ENCODE assay signal across 13 cellular contexts in the genomic region with DNA sequence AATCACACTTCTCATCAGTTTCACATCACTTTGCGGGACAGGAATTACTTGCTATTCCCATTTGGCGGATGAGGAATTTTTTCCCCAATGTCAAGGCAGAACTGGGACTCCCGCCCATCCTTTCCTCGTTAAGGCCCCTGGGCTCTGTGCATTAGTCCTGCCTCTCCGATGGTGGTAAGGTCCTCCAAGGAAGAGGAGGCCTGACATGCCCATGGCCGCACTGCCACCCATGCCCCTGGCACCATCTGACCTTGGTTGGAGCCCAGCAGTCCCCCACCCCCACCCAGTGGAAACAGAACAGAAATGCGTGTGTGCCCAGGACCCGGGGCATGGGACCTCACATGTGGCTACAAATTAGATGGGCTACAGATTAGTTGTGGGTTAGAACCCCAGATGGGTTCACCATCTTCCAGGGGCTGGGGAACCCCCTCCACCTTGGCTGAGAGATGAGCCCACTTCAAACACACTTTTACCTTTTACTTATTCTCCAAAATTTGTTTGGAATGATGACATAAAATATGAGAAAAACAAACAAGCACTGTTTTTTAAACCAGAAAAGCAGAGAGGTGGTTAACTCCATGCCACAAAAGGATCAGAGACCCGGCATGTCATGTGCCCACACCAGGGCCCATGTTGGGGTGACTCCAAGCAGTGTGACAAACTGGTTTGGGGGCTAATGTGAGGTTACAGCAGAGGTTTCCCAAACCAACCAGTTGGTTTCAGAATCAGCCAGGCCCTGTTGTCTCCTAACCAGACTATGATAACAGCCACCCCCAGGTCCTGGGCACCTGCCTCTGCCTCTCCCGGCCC. TPM values are rescaled to one million over a fixed set of nuclear protein-coding genes. Genes with fewer than 3 reads are reported as not detected.
DNase-seq lines count a peak whose midpoint lies in the region; ATAC-seq and TF ChIP-seq lines count a peak whose summit lies in the region.
"Had no signal": no experiment of that assay in that cellular context is flagged by ENCODE, and none has a peak within 500 bp of the region (broad histone marks: within the 10 kb centered on the region; RNA-seq: fewer than 3 reads in every experiment).

No MANE protein-coding gene starts in this region.

- H3K4me1 ChIP-seq in left ventricle myocardium inferior, result no peaks in the 10 kb centered on the region
- H3K4me1 ChIP-seq in Peyer's patch, result peaks cover 0 to 28% (median 4%) of the 10 kb centered on the region in 4 donors
- H3K4me1 ChIP-seq: transverse colon had no signal

- H3K4me3 ChIP-seq in left ventricle myocardium inferior (no peak overlapping the region), MG63 (no peak overlapping the region), Peyer's patch (no peak overlapping the region)
- H3K4me3 ChIP-seq: GM23338, transverse colon had no signal

- H3K9me3 ChIP-seq in left ventricle myocardium inferior (replicated peaks) (peaks cover 8% of the 10 kb centered on the region), MG63 (no peaks in the 10 kb centered on the region), Peyer's patch (no peaks in the 10 kb centered on the region)
- H3K9me3 ChIP-seq: transverse colon had no signal

- ATAC-seq in left ventricle myocardium superior (no peak), HG03521 (IDR thresholded peaks at IDR 0.05; ENCODE audit: unreplicated experiment) (no peak)
- ATAC-seq in central memory CD8-positive, alpha-beta T cell (replicated peaks; ENCODE audit: extremely low read depth, poor library complexity, severe bottlenecking), result peak; percentile 59
- peak; percentile 14 to 19 for ATAC-seq in stimulated activated naive B cell treated with anti-CD40 and anti-IgM and Interleukin-4, amounts not matched to agents 10 μg/mL and 1 μg/mL and 100 μg/mL, for 72 hours (replicated peaks)
- ATAC-seq: GM23338 had no signal

- peak overlapping the region; percentile 71 for H3K4me3 Mint-ChIP-seq in central memory CD8-positive, alpha-beta T cell
- peak overlapping the region; percentile 87 to 93 for H3K4me3 Mint-ChIP-seq in stimulated activated naive B cell treated with anti-CD40 and anti-IgM and Interleukin-4, amounts not matched to agents 10 μg/mL and 1 μg/mL and 100 μg/mL, for 72 hours
- H3K4me3 Mint-ChIP-seq: GM23338 had no signal

- DNase-seq in left ventricle myocardium superior (peak; percentile 12), left ventricle myocardium inferior (no peak), T-helper 2 cell (peak in 3 of 5 experiments; percentile 28 to 80 (median 63)), MG63 (no peak), Peyer's patch (no peak)
- peak in 1 of 2 donors; percentile 50 for DNase-seq in central memory CD8-positive, alpha-beta T cell (ENCODE audit: low spot score in 2 of 2)
- DNase-seq in stimulated activated naive B cell treated with anti-CD40 and anti-IgM and Interleukin-4, amounts not matched to agents 10 μg/mL and 1 μg/mL and 100 μg/mL, for 72 hours, result no peak
- DNase-seq: NCI-H2029, transverse colon had no signal

- peak overlapping the region; percentile 95 for H3K27ac Mint-ChIP-seq in central memory CD8-positive, alpha-beta T cell (ENCODE audit: low read depth)
- H3K27ac Mint-ChIP-seq in stimulated activated naive B cell treated with anti-CD40 and anti-IgM and Interleukin-4, amounts not matched to agents 10 μg/mL and 1 μg/mL and 100 μg/mL, for 72 hours, result peak overlapping the region; percentile 98
- H3K27ac Mint-ChIP-seq: GM23338, progenitor cell of endocrine pancreas had no signal

- peaks cover 22% of the 10 kb centered on the region for H3K27me3 ChIP-seq in left ventricle myocardium inferior (ENCODE audit: low read depth)
- no peaks in the 10 kb centered on the region for H3K27me3 ChIP-seq in MG63
- no peaks in the 10 kb centered on the region for H3K27me3 ChIP-seq in Peyer's patch
- H3K27me3 ChIP-seq: transverse colon had no signal

- H3K9me3 Mint-ChIP-seq in central memory CD8-positive, alpha-beta T cell, result no peaks in the 10 kb centered on the region
- H3K9me3 Mint-ChIP-seq in stimulated activated naive B cell treated with anti-CD40 and anti-IgM and Interleukin-4, amounts not matched to agents 10 μg/mL and 1 μg/mL and 100 μg/mL, for 72 hours, result peaks cover 7% of the 10 kb centered on the region in 2 donors
- H3K9me3 Mint-ChIP-seq: GM23338 had no signal

- peaks cover 75% of the 10 kb centered on the region for H3K4me1 Mint-ChIP-seq in central memory CD8-positive, alpha-beta T cell
- peaks cover 73 to 89% of the 10 kb centered on the region in 2 donors for H3K4me1 Mint-ChIP-seq in stimulated activated naive B cell treated with anti-CD40 and anti-IgM and Interleukin-4, amounts not matched to agents 10 μg/mL and 1 μg/mL and 100 μg/mL, for 72 hours

- no peak for TF ChIP-seq POLR2A in Peyer's patch (IDR thresholded peaks at IDR 0.05)

- TF ChIP-seq CTCF in left ventricle myocardium inferior (IDR thresholded peaks at IDR 0.05; ENCODE audit: borderline replicate concordance) (no peak), Peyer's patch (IDR thresholded peaks at IDR 0.05) (no peak)

- no peaks in the 10 kb centered on the region for H3K27me3 Mint-ChIP-seq in central memory CD8-positive, alpha-beta T cell
- H3K27me3 Mint-ChIP-seq in stimulated activated naive B cell treated with anti-CD40 and anti-IgM and Interleukin-4, amounts not matched to agents 10 μg/mL and 1 μg/mL and 100 μg/mL, for 72 hours, result no peaks in the 10 kb centered on the region

- H3K36me3 ChIP-seq in left ventricle myocardium inferior (no peaks in the 10 kb centered on the region), MG63 (no peaks in the 10 kb centered on the region), Peyer's patch (no peaks in the 10 kb centered on the region)
- H3K36me3 ChIP-seq: transverse colon had no signal

- no peak overlapping the region for H3K27ac ChIP-seq in left ventricle myocardium inferior (replicated peaks)
- peak overlapping the region in 1 of 4 donors; percentile 77 for H3K27ac ChIP-seq in Peyer's patch
- H3K27ac ChIP-seq: transverse colon had no signal

- intact Hi-C loops in left ventricle myocardium superior (cut with micrococcal nuclease), result no loop called here
- intact Hi-C loops in left ventricle myocardium inferior (cut with micrococcal nuclease), result no loop called here

- H3K36me3 Mint-ChIP-seq in central memory CD8-positive, alpha-beta T cell (ENCODE audit: insufficient read depth), result peaks cover 12% of the 10 kb centered on the region
- H3K36me3 Mint-ChIP-seq in stimulated activated naive B cell treated with anti-CD40 and anti-IgM and Interleukin-4, amounts not matched to agents 10 μg/mL and 1 μg/mL and 100 μg/mL, for 72 hours, result peaks cover 2 to 15% of the 10 kb centered on the region in 2 donors

RNA-seq across cellular contexts. Expression of gene DUSP2, which starts 11.0 kb away (rescaled TPM):
- total RNA-seq in left ventricle myocardium superior, result 1.9 TPM
- 0.82 TPM for total RNA-seq in left ventricle myocardium inferior
- total RNA-seq in MG63 (2014; rRNA removed; shearing (Covaris generic); ENCODE audit: low replicate concordance), result 4.9 and 8.7 TPM in 2 replicates
- total RNA-seq in Peyer's patch, result 10 to 100 TPM in 1 of 4 donors, 1 to 10 TPM in 3; 2.7 to 28.1 (median 5.6) TPM

RNA-seq across cellular contexts. Expression of gene ASTL, which starts 17.9 kb away (rescaled TPM):
- not detected for total RNA-seq in left ventricle myocardium superior
- not detected for total RNA-seq in left ventricle myocardium inferior
- total RNA-seq in MG63 (2014; rRNA removed; shearing (Covaris generic); ENCODE audit: low replicate concordance), result not detected in 2 replicates
- not detected for total RNA-seq in Peyer's patch
- total RNA-seq: glomerular endothelial cell, GM23338 had no signal

RNA-seq across cellular contexts. Expression of gene ADRA2B, which starts 39.8 kb away (rescaled TPM):
- total RNA-seq in left ventricle myocardium superior, result 5.0 TPM
- total RNA-seq in left ventricle myocardium inferior, result 2.9 TPM
- total RNA-seq in MG63 (2014; rRNA removed; shearing (Covaris generic); ENCODE audit: low replicate concordance), result 0.03 TPM in 1 of 2 replicates, not detected in the other
- total RNA-seq in Peyer's patch, result under 1 TPM in 3 of 4 donors, not detected in 1; 0.28 to 0.67 (median 0.53) TPM
- total RNA-seq: glomerular endothelial cell had no signal

RNA-seq across cellular contexts. Expression of gene STARD7, which starts 52.4 kb away (rescaled TPM):
- 214 TPM for total RNA-seq in left ventricle myocardium superior
- total RNA-seq in left ventricle myocardium inferior, result 174 TPM
- total RNA-seq in MG63 (2014; rRNA removed; shearing (Covaris generic); ENCODE audit: low replicate concordance), result 100 and 113 TPM in 2 replicates
- total RNA-seq in Peyer's patch, result 100 to 1,000 TPM in 3 of 4 donors, 10 to 100 TPM in 1; 78.4 to 120 (median 112) TPM

Comparison
In these comparisons a context has a peak if more than half of its experiments do, and no peak if none do; other contexts are left out.
1. DNase-seq: peak in left ventricle myocardium superior (single experiment) and T-helper 2 cell (3 of 5); none in left ventricle myocardium inferior (single experiment), stimulated activated naive B cell treated with anti-CD40 and anti-IgM and Interleukin-4, amounts not matched to agents 10 μg/mL and 1 μg/mL and 100 μg/mL, for 72 hours (single experiment), MG63 (single experiment) and Peyer's patch (0 of 3).
2. ATAC-seq: peak in central memory CD8-positive, alpha-beta T cell (single experiment) and stimulated activated naive B cell treated with anti-CD40 and anti-IgM and Interleukin-4, amounts not matched to agents 10 μg/mL and 1 μg/mL and 100 μg/mL, for 72 hours (2 of 2); none in left ventricle myocardium superior (single experiment) and HG03521 (single experiment).